In genomic region chr1:111565957-111566356, GRCh38 we compare ENCODE assay signal across 15 cellular contexts.
"Had no signal": no experiment of that assay in that cellular context is flagged by ENCODE, and none has a peak within 500 bp of the region (broad histone marks: within the 10 kb centered on the region; RNA-seq: fewer than 3 reads in every experiment).

No MANE protein-coding gene starts in this region.

- H3K4me3 ChIP-seq: ascending aorta, breast epithelium, gastrocnemius medialis, left lung, right atrium auricular region had no signal

- DNase-seq: activated CD4-positive, CD25-positive, alpha-beta regulatory T cell treated with anti-CD3 and anti-CD28 coated beads, Interleukin-2, amount 50 U/mL, for 72 hours; activated naive CD4-positive, alpha-beta T cell; dermis blood vessel endothelial cell; gastrocnemius medialis; left lung; natural killer cell; posterior cingulate gyrus; stimulated activated CD4-positive, alpha-beta T cell treated with anti-CD3 and anti-CD28 coated beads, Interleukin-1b, Interleukin-23, amount 100 ng/mL, for 48 hours; stimulated activated naive CD8-positive, alpha-beta T cell treated with anti-CD3 and anti-CD28 coated beads, Interleukin-15, amount 100 ng/mL, for 72 hours; T-cell; T1000 had no signal

- ATAC-seq: gastrocnemius medialis; natural killer cell; stimulated activated naive CD8-positive, alpha-beta T cell treated with anti-CD3 and anti-CD28 coated beads, Interleukin-15, amount 100 ng/mL, for 72 hours; T-cell had no signal

- H3K4me1 ChIP-seq: ascending aorta, breast epithelium, gastrocnemius medialis had no signal

- H3K27me3 ChIP-seq: ascending aorta, breast epithelium, gastrocnemius medialis, left lung, neutrophil, right atrium auricular region had no signal

- H3K36me3 ChIP-seq: ascending aorta, breast epithelium, gastrocnemius medialis, left lung, neutrophil, right atrium auricular region had no signal

- H3K27ac ChIP-seq: ascending aorta, breast epithelium, gastrocnemius medialis, left lung, neutrophil, right atrium auricular region had no signal

- H3K9me3 ChIP-seq: ascending aorta, breast epithelium, gastrocnemius medialis, left lung, neutrophil, right atrium auricular region had no signal
